In the genomic region with DNA sequence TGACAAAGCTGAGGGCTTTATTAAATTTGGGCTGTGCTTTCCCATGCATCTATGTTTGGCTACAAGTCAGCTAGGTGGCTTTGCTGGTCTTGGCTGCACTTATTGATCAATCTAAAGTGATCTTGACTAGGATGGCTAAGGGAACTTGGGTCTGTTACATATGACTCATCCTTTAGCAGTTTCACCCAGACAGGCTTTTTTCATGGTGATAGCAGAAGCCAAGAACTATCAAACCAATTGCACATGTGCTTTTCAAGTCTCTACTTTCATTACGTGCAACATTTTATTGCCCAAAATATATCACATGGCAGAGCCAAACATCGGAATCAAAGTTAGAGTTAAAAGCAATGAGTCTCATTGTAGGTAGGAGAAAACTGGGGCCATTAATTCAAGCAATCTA, we compare ENCODE assay signal across 16 cellular contexts.
"Had no signal": no experiment of that assay in that cellular context is flagged by ENCODE, and none has a peak within 500 bp of the region (broad histone marks: within the 10 kb centered on the region; RNA-seq: fewer than 3 reads in every experiment).

No MANE protein-coding gene starts in this region.

- H3K27me3 ChIP-seq: dorsolateral prefrontal cortex, right atrium auricular region, spleen had no signal

- H3K9me3 Mint-ChIP-seq: activated naive CD8-positive, alpha-beta T cell treated with anti-CD3 and anti-CD28 coated beads for 36 hours; stimulated activated memory B cell treated with anti-CD40 and anti-IgM and Interleukin-4, amounts not matched to agents 10 μg/mL and 1 μg/mL and 100 μg/mL, for 72 hours; type B pancreatic cell had no signal

- DNase-seq: activated CD8-positive, alpha-beta memory T cell treated with anti-CD3 and anti-CD28 coated beads, Interleukin-2, amount 10 ng/mL, durations not matched to agents 7 days and 5 days; activated effector memory CD4-positive, alpha-beta T cell treated with anti-CD3 and anti-CD28 coated beads, Interleukin-2, amount 50 U/mL, for 16 hours; activated naive CD8-positive, alpha-beta T cell treated with anti-CD3 and anti-CD28 coated beads for 36 hours; activated T-cell treated with anti-CD3 and anti-CD28 coated beads, Interleukin-2, amount 50 U/mL, for 24 hours; anterior cingulate cortex; dorsolateral prefrontal cortex; hippocampal formation; kidney glomerular epithelial cell; spleen; stimulated activated CD4-positive, alpha-beta T cell treated with anti-CD3 and anti-CD28 coated beads, Interleukin-1b, Interleukin-23, amount 100 ng/mL, for 48 hours; substantia nigra; T-helper 2 cell had no signal

- H3K36me3 Mint-ChIP-seq: activated CD8-positive, alpha-beta memory T cell treated with anti-CD3 and anti-CD28 coated beads, Interleukin-2, amount 10 ng/mL, durations not matched to agents 7 days and 5 days; activated naive CD8-positive, alpha-beta T cell treated with anti-CD3 and anti-CD28 coated beads for 36 hours; stimulated activated memory B cell treated with anti-CD40 and anti-IgM and Interleukin-4, amounts not matched to agents 10 μg/mL and 1 μg/mL and 100 μg/mL, for 72 hours; type B pancreatic cell had no signal

- ATAC-seq: activated CD8-positive, alpha-beta memory T cell treated with anti-CD3 and anti-CD28 coated beads, Interleukin-2, amount 10 ng/mL, durations not matched to agents 7 days and 5 days; esophagus mucosa; stimulated activated memory B cell treated with anti-CD40 and anti-IgM and Interleukin-4, amounts not matched to agents 10 μg/mL and 1 μg/mL and 100 μg/mL, for 72 hours had no signal

- H3K4me1 ChIP-seq: right atrium auricular region, spleen had no signal

- H3K4me3 Mint-ChIP-seq: activated CD8-positive, alpha-beta memory T cell treated with anti-CD3 and anti-CD28 coated beads, Interleukin-2, amount 10 ng/mL, durations not matched to agents 7 days and 5 days; activated naive CD8-positive, alpha-beta T cell treated with anti-CD3 and anti-CD28 coated beads for 36 hours; activated T-cell treated with anti-CD3 and anti-CD28 coated beads, Interleukin-2, amount 50 U/mL, for 24 hours; stimulated activated memory B cell treated with anti-CD40 and anti-IgM and Interleukin-4, amounts not matched to agents 10 μg/mL and 1 μg/mL and 100 μg/mL, for 72 hours; type B pancreatic cell had no signal

- H3K4me1 Mint-ChIP-seq: activated CD8-positive, alpha-beta memory T cell treated with anti-CD3 and anti-CD28 coated beads, Interleukin-2, amount 10 ng/mL, durations not matched to agents 7 days and 5 days; activated naive CD8-positive, alpha-beta T cell treated with anti-CD3 and anti-CD28 coated beads for 36 hours; stimulated activated memory B cell treated with anti-CD40 and anti-IgM and Interleukin-4, amounts not matched to agents 10 μg/mL and 1 μg/mL and 100 μg/mL, for 72 hours had no signal

- H3K36me3 ChIP-seq: right atrium auricular region, spleen had no signal

- H3K27ac ChIP-seq: dorsolateral prefrontal cortex, right atrium auricular region, spleen had no signal

- H3K4me3 ChIP-seq: dorsolateral prefrontal cortex, right atrium auricular region, spleen had no signal

- H3K27ac Mint-ChIP-seq: activated CD8-positive, alpha-beta memory T cell treated with anti-CD3 and anti-CD28 coated beads, Interleukin-2, amount 10 ng/mL, durations not matched to agents 7 days and 5 days; activated naive CD8-positive, alpha-beta T cell treated with anti-CD3 and anti-CD28 coated beads for 36 hours; activated T-cell treated with anti-CD3 and anti-CD28 coated beads, Interleukin-2, amount 50 U/mL, for 24 hours; stimulated activated memory B cell treated with anti-CD40 and anti-IgM and Interleukin-4, amounts not matched to agents 10 μg/mL and 1 μg/mL and 100 μg/mL, for 72 hours; type B pancreatic cell had no signal

- H3K27me3 Mint-ChIP-seq: activated CD8-positive, alpha-beta memory T cell treated with anti-CD3 and anti-CD28 coated beads, Interleukin-2, amount 10 ng/mL, durations not matched to agents 7 days and 5 days; activated naive CD8-positive, alpha-beta T cell treated with anti-CD3 and anti-CD28 coated beads for 36 hours; activated T-cell treated with anti-CD3 and anti-CD28 coated beads, Interleukin-2, amount 50 U/mL, for 24 hours; stimulated activated memory B cell treated with anti-CD40 and anti-IgM and Interleukin-4, amounts not matched to agents 10 μg/mL and 1 μg/mL and 100 μg/mL, for 72 hours; type B pancreatic cell had no signal
